In genomic region chr9:91921371-91921770, GRCh38 we compare ENCODE assay signal across 16 cellular contexts. TPM values are rescaled to one million over a fixed set of nuclear protein-coding genes. Genes with fewer than 3 reads are reported as not detected.
DNase-seq lines count a peak whose midpoint lies in the region; ATAC-seq, FAIRE-seq and TF ChIP-seq lines count a peak whose summit lies in the region.
"Had no signal": no experiment of that assay in that cellular context is flagged by ENCODE, and none has a peak within 500 bp of the region (broad histone marks: within the 10 kb centered on the region; RNA-seq: fewer than 3 reads in every experiment).

No MANE protein-coding gene starts in this region.

- H3K36me3 ChIP-seq in H1 (ENCODE audit: control insufficient read depth in 2 of 4, insufficient read depth in 4 of 4, low read length in 3 of 4) (no peaks in the 10 kb centered on the region), left lung (no peaks in the 10 kb centered on the region)
- H3K36me3 ChIP-seq: BE2C, HAP-1 had no signal

- WGBS in H9 (ENCODE audit: extremely low coverage, insufficient read length, low lambda C conversion rate): no CpG with 5 or more reads among the region's 9 CpGs
- WGBS in H1 (ENCODE audit: extremely low coverage in 1 of 2, insufficient coverage in 1 of 2, insufficient read length in 1 of 2, insufficient replicate concordance in 2 of 2, low coverage in 1 of 2, low lambda C conversion rate in 2 of 2, missing lambda C conversion rate in 1 of 2), 2 experiments: 41% methylated on average over 9 of the region's 9 CpGs; no CpG with 5 or more reads in 1 of the 2 experiments

- H3K4me3 ChIP-seq in H1 (ENCODE audit: extremely low read depth in 1 of 4, insufficient read depth in 2 of 4, low read depth in 3 of 4, low read length in 4 of 4) (no peak overlapping the region), left lung (no peak overlapping the region)
- H3K4me3 ChIP-seq: A549, HAP-1, K562 had no signal

- DNase-seq in H9 (peak; percentile 58), H1 (ENCODE audit: low read depth in 1 of 2, low spot score in 2 of 2) (no peak), mesenteric fat pad (ENCODE audit: low spot score) (peak; percentile 33), HT-29 (ENCODE audit: low spot score) (no peak), erythroblast (lab: John Stamatoyannopoulos, UW) (no peak), left lung (no peak)
- DNase-seq: BE2C; CD4-positive, alpha-beta memory T cell; DND-41; HFFc6 had no signal

- H3K4me1 ChIP-seq in H9 (ENCODE audit: insufficient read depth, low read length): no peaks in the 10 kb centered on the region; the same call in 1 of the 2 replicates
- H3K4me1 ChIP-seq in H1 (replicated peaks in 1 of 4; ENCODE audit: control insufficient read depth in 3 of 4, insufficient read depth in 4 of 4, low read length in 3 of 4): peaks cover 3 to 6% (median 3%) of the 10 kb centered on the region in 4 experiments; a peak in 6 of 7 replicates
- no peaks in the 10 kb centered on the region for H3K4me1 ChIP-seq in left lung
- H3K4me1 ChIP-seq: A549, HAP-1 had no signal

- H3K56ac ChIP-seq in H9 (ENCODE audit: insufficient read length, low read depth, low read length): no peak overlapping the region
- H3K56ac ChIP-seq in H1 (replicated peaks; ENCODE audit: insufficient read length, low read depth, low read length): no peak overlapping the region

- H3K23me2 ChIP-seq in H9 (ENCODE audit: insufficient read length, low read depth, low read length, poor library complexity, severe bottlenecking) (no peaks in the 10 kb centered on the region), H1 (ENCODE audit: low read depth, low read length) (0 out of 2 replicates have a peak, but pooled peaks cover 1% of the 10 kb centered on the region)

- peaks cover 20% of the 10 kb centered on the region in 2 experiments for H3K4me1 Mint-ChIP-seq in H9
- H3K4me1 Mint-ChIP-seq: CD4-positive, alpha-beta memory T cell had no signal

- H3K18ac ChIP-seq in H9 (ENCODE audit: insufficient read length, low read depth, low read length) (no peak overlapping the region), H1 (ENCODE audit: extremely low read depth, low read length) (no peak overlapping the region)

- H3K9ac ChIP-seq in H9 (ENCODE audit: extremely low read depth, insufficient read length, low read length): no peak overlapping the region
- no peak overlapping the region for H3K9ac ChIP-seq in H1 (replicated peaks in 1 of 4; ENCODE audit: extremely low read depth in 1 of 4, low read depth in 3 of 4, low read length in 3 of 4)

- H3K4me2 ChIP-seq in H9 (ENCODE audit: insufficient read depth, insufficient read length, low read length) (no peak overlapping the region), H1 (ENCODE audit: insufficient read depth in 1 of 2, low read depth in 2 of 2, low read length in 2 of 2) (no peak overlapping the region)
- H3K4me2 ChIP-seq: A549 had no signal

- no peak for TF ChIP-seq EP300 in H1 (IDR thresholded peaks at IDR 0.05; ENCODE audit: borderline replicate concordance in 1 of 2, low read depth in 2 of 2, low read length in 2 of 2)

- H2BK20ac ChIP-seq in H9 (ENCODE audit: low read depth, low read length, poor library complexity, severe bottlenecking) (no peak overlapping the region), H1 (ENCODE audit: low read length) (no peak overlapping the region)

- TF ChIP-seq RAD21 in H1 (IDR thresholded peaks at IDR 0.05 in 1 of 2, conservative IDR thresholded peaks at IDR 0.05 in 1 of 2; ENCODE audit: low read depth in 2 of 2, low read length in 2 of 2): no peak

- H2BK15ac ChIP-seq in H9 (ENCODE audit: low read depth, low read length) (no peak overlapping the region), H1 (ENCODE audit: low read length) (no peak overlapping the region)

- no peak for TF ChIP-seq POLR2A in H1 (IDR thresholded peaks at IDR 0.05; ENCODE audit: control extremely low read depth in 1 of 2, low read depth in 2 of 2, low read length in 2 of 2)
- no peak for TF ChIP-seq POLR2A in erythroblast (IDR thresholded peaks at IDR 0.05; ENCODE audit: low read length)

- no peak overlapping the region for H3K27ac Mint-ChIP-seq in H9
- H3K27ac Mint-ChIP-seq: CD4-positive, alpha-beta memory T cell; HFFc6 had no signal

- POLR2A ChIA-PET in H1 (lab: Charles Lee; ENCODE audit: partially characterized antibody): no interaction called here

- peaks cover 97% of the 10 kb centered on the region for H3K27me3 Mint-ChIP-seq in H9 (ENCODE audit: low read depth)

- H4K20me1 ChIP-seq in H9 (ENCODE audit: control insufficient read depth, insufficient read depth, insufficient read length): no peaks in the 10 kb centered on the region
- peaks cover 4 to 10% of the 10 kb centered on the region in 2 experiments for H4K20me1 ChIP-seq in H1 (replicated peaks in 1 of 2; ENCODE audit: control insufficient read depth in 1 of 2, insufficient read depth in 2 of 2, low read length in 2 of 2)

- H3K79me2 ChIP-seq in H9 (ENCODE audit: insufficient read depth, low read length): no peaks in the 10 kb centered on the region
- H3K79me2 ChIP-seq in H1 (ENCODE audit: control insufficient read depth in 1 of 2, insufficient read depth in 2 of 2, low read length in 2 of 2): no peaks in the 10 kb centered on the region

- H3K4me3 Mint-ChIP-seq in H9: no peak overlapping the region
- H3K4me3 Mint-ChIP-seq: CD4-positive, alpha-beta memory T cell; HFFc6 had no signal

- H2BK12ac ChIP-seq in H9 (ENCODE audit: insufficient read length, low read depth, low read length) (no peak overlapping the region), H1 (ENCODE audit: low read depth, low read length) (no peak overlapping the region)

- H3K27me3 ChIP-seq in H9 (ENCODE audit: insufficient read depth, low read length): no peaks in the 10 kb centered on the region
- peaks cover 0 to 12% (median 10%) of the 10 kb centered on the region in 4 experiments; a peak in 4 of 7 replicates for H3K27me3 ChIP-seq in H1 (replicated peaks in 1 of 4; ENCODE audit: control insufficient read depth in 3 of 4, extremely low read depth in 1 of 4, insufficient read depth in 3 of 4, low read length in 3 of 4)
- peaks cover 0 to 17% of the 10 kb centered on the region in 2 donors for H3K27me3 ChIP-seq in left lung
- H3K27me3 ChIP-seq: BE2C had no signal

- intact Hi-C loops in left lung (cut with DNase I): no loop called here

- H3K79me1 ChIP-seq in H9 (ENCODE audit: insufficient read depth, low read depth, low read length, poor library complexity, severe bottlenecking): no peaks in the 10 kb centered on the region
- no peaks in the 10 kb centered on the region; the same call in 1 of the 2 replicates for H3K79me1 ChIP-seq in H1 (ENCODE audit: low read depth, low read length)

- H3K27ac ChIP-seq in H9 (ENCODE audit: insufficient read length, low read depth, low read length): no peak overlapping the region
- no peak overlapping the region for H3K27ac ChIP-seq in H1 (ENCODE audit: low read depth, low read length)
- no peak overlapping the region for H3K27ac ChIP-seq in left lung
- H3K27ac ChIP-seq: A549, C4-2B, HL-60 had no signal

- H2AFZ ChIP-seq in H9 (ENCODE audit: low read length): no peak overlapping the region
- H2AFZ ChIP-seq in H1 (ENCODE audit: low read length): no peak overlapping the region

- H4K8ac ChIP-seq in H9 (replicated peaks; ENCODE audit: insufficient read length, low read depth, low read length) (no peak overlapping the region), H1 (ENCODE audit: extremely low read depth, insufficient read depth, low read length) (no peak overlapping the region)

- H4K91ac ChIP-seq in H9 (ENCODE audit: insufficient read length, low read depth, low read length) (no peak overlapping the region), H1 (replicated peaks; ENCODE audit: insufficient read length, low read length) (no peak overlapping the region)

- no peaks in the 10 kb centered on the region for H3K36me3 Mint-ChIP-seq in H9 (ENCODE audit: insufficient read depth in 1 of 3, low read depth in 3 of 3)
- H3K36me3 Mint-ChIP-seq: CD4-positive, alpha-beta memory T cell had no signal

- H3K23ac ChIP-seq in H9 (ENCODE audit: insufficient read length, low read depth, low read length): no peak overlapping the region
- no peak overlapping the region for H3K23ac ChIP-seq in H1 (ENCODE audit: insufficient read length)

- no peaks in the 10 kb centered on the region for H3K9me3 ChIP-seq in H9 (ENCODE audit: control insufficient read depth, low read depth, low read length)
- no peaks in the 10 kb centered on the region for H3K9me3 ChIP-seq in H1 (ENCODE audit: insufficient read depth in 2 of 2, low read depth in 1 of 2, low read length in 1 of 2)
- H3K9me3 ChIP-seq in left lung: no peaks in the 10 kb centered on the region
- H3K9me3 ChIP-seq: A549, BE2C, HAP-1 had no signal

- H2BK5ac ChIP-seq in H9 (ENCODE audit: insufficient read length, low read length) (no peak overlapping the region), H1 (ENCODE audit: low read depth, low read length) (no peak overlapping the region)

- no peak for ATAC-seq in left lung
- no peak for ATAC-seq in GM21423 (IDR thresholded peaks at IDR 0.05; ENCODE audit: unreplicated experiment)
- ATAC-seq: A549, K562 had no signal

- no peak for TF ChIP-seq CTCF in H9 (conservative IDR thresholded peaks at IDR 0.05)
- TF ChIP-seq CTCF in H1 (IDR thresholded peaks at IDR 0.05; ENCODE audit: control extremely low read depth in 1 of 3, insufficient read depth in 1 of 3, low read depth in 1 of 3, low read length in 3 of 3): no peak
- TF ChIP-seq CTCF in left lung (IDR thresholded peaks at IDR 0.05): no peak

- H2BK120ac ChIP-seq in H9 (ENCODE audit: low read depth, low read length, poor library complexity, severe bottlenecking) (no peak overlapping the region), H1 (replicated peaks; ENCODE audit: low read depth, low read length) (no peak overlapping the region)

- no peak overlapping the region for H3K14ac ChIP-seq in H9 (ENCODE audit: insufficient read depth, low read length)
- H3K14ac ChIP-seq in H1 (ENCODE audit: insufficient read length): no peak overlapping the region

- no peaks in the 10 kb centered on the region; a peak in 1 of 5 replicates for H3K9me3 Mint-ChIP-seq in H9
- H3K9me3 Mint-ChIP-seq: HFFc6 had no signal

- H2AK5ac ChIP-seq in H9 (ENCODE audit: insufficient read length, low read length) (no peak overlapping the region), H1 (ENCODE audit: low read depth, low read length) (no peak overlapping the region)

- no peak overlapping the region for H4K5ac ChIP-seq in H9 (ENCODE audit: insufficient read length, low read depth, low read length)
- H4K5ac ChIP-seq in H1 (ENCODE audit: insufficient read length, low read depth, low read length): no peak overlapping the region

- H3K4ac ChIP-seq in H9 (ENCODE audit: low read depth, low read length): no peak overlapping the region
- no peak overlapping the region for H3K4ac ChIP-seq in H1 (replicated peaks; ENCODE audit: insufficient read length, low read depth, low read length)

- no peak for FAIRE-seq in H1 (lab: Jason Lieb, UNC)
- FAIRE-seq: A549, K562 had no signal

- no peak overlapping the region for H3T11ph ChIP-seq in H9 (ENCODE audit: low read length)

- CTCF ChIA-PET in H1 (lab: Charles Lee; ENCODE audit: partially characterized antibody): no interaction called here

RNA-seq across cellular contexts. Expression of gene ROR2, which starts 28.7 kb away (rescaled TPM):
- total RNA-seq in H9 (2021) (2.7 TPM in 2 replicates), mesenteric fat pad (9.5 TPM), left lung (10 to 100 TPM; 11.5 to 11.8 TPM)
- 4.0 and 4.3 TPM in 2 replicates for total RNA-seq in H1 (2021; fragmentation: NEBNext Ultra II Directional; extraction: Animal tissue kit (Norgen Biotek cat#: 25700))
- polyA plus RNA-seq in H1 (2011; rRNA removed): 2.7 and 5.4 TPM in 2 replicates
- polyA plus RNA-seq in H1 (2011; cell fraction: cytosol; rRNA removed): 3.3 TPM
- 4.9 TPM for polyA plus RNA-seq in H1 (2011; cell fraction: nucleus; rRNA removed)
- polyA plus RNA-seq in H1 (2012, experiment 1 of 2): 2.2 to 3.4 TPM (median 2.9 TPM) in 4 replicates
- 2.7 TPM for polyA plus RNA-seq in H1 (2012, experiment 2 of 2)
- 5.8 TPM for polyA plus RNA-seq in H1 (2013, experiment 1 of 2)
- 6.1 TPM for polyA plus RNA-seq in H1 (2013, experiment 2 of 2)
- polyA minus RNA-seq in H1 (2011; rRNA and poly(A)+ RNA removed): 3.7 and 4.4 TPM in 2 replicates
- polyA minus RNA-seq in H1 (2011; cell fraction: cytosol; rRNA and poly(A)+ RNA removed): 3.7 TPM
- 3.0 TPM for polyA minus RNA-seq in H1 (2011; cell fraction: nucleus; rRNA and poly(A)+ RNA removed)
- not detected in 2 replicates for total RNA-seq in HT-29 (2014; rRNA removed; shearing (Covaris generic))

Comparison
In these comparisons a context has a peak if more than half of its experiments do, and no peak if none do; other contexts are left out.
1. DNase-seq: peak in H9 (single experiment) and mesenteric fat pad (single experiment); none in H1 (0 of 2), HT-29 (single experiment), erythroblast (0 of 2) and left lung (0 of 2).